15 cellular contexts compared by ENCODE assay signal in genomic region chr1:21864730-21865129, GRCh38. TPM values are rescaled to one million over a fixed set of nuclear protein-coding genes. Genes with fewer than 3 reads are reported as not detected.
DNase-seq lines count a peak whose midpoint lies in the region; ATAC-seq, FAIRE-seq and TF ChIP-seq lines count a peak whose summit lies in the region.
"Had no signal": no experiment of that assay in that cellular context is flagged by ENCODE, and none has a peak within 500 bp of the region (broad histone marks: within the 10 kb centered on the region; RNA-seq: fewer than 3 reads in every experiment).

No MANE protein-coding gene starts in this region.

- H3K27me3 Mint-ChIP-seq in type B pancreatic cell = no peaks in the 10 kb centered on the region
- H3K27me3 Mint-ChIP-seq: CD4-positive, CD25-positive, alpha-beta regulatory T cell had no signal

- FAIRE-seq in HTR-8/SVneo (lab: Jason Lieb, UNC) = no peak

- ATAC-seq in Right ventricle myocardium inferior (no peak), heart right ventricle (no peak), HG03175 (IDR thresholded peaks at IDR 0.05; ENCODE audit: unreplicated experiment) (no peak)

- H3K36me3 Mint-ChIP-seq in type B pancreatic cell = peaks cover 10% of the 10 kb centered on the region
- H3K36me3 Mint-ChIP-seq: CD4-positive, CD25-positive, alpha-beta regulatory T cell had no signal

- H3K36me3 ChIP-seq in heart right ventricle (peaks cover 7 to 100% (median 74%) of the 10 kb centered on the region in 9 donors), esophagus muscularis mucosa (peaks cover 58 to 98% (median 91%) of the 10 kb centered on the region in 4 donors), sigmoid colon (peaks cover 23 to 87% (median 65%) of the 10 kb centered on the region in 4 donors)

- H3K27ac Mint-ChIP-seq in type B pancreatic cell = no peak overlapping the region
- H3K27ac Mint-ChIP-seq: CD4-positive, CD25-positive, alpha-beta regulatory T cell had no signal

- no peak overlapping the region for H3K27ac ChIP-seq in heart right ventricle
- peak overlapping the region; percentile 41 to 87 (median 75) for H3K27ac ChIP-seq in esophagus muscularis mucosa (replicated peaks in 1 of 4)
- peak overlapping the region in 3 of 4 donors; percentile 74 to 88 (median 84) for H3K27ac ChIP-seq in sigmoid colon

- H3K9me3 Mint-ChIP-seq in type B pancreatic cell = no peaks in the 10 kb centered on the region
- H3K9me3 Mint-ChIP-seq: CD4-positive, CD25-positive, alpha-beta regulatory T cell had no signal

- intact Hi-C loops in Right ventricle myocardium inferior (cut with DNase I) (no loop called here), heart right ventricle (cut with DNase I) (loop anchor here in 4 of 10 donors (5.0 to 10.0 kb wide), 3 partner anchors 93 to 100 kb away; no protein-coding TSS in a partner anchor), esophagus muscularis mucosa (cut with DNase I) (no loop called here), sigmoid colon (cut with DNase I) (loop anchor here (5.0 to 10.0 kb wide), 2 partner anchors 80 to 98 kb away; no protein-coding TSS in a partner anchor)

- peaks cover 10% of the 10 kb centered on the region for H3K4me1 Mint-ChIP-seq in type B pancreatic cell (ENCODE audit: unreplicated experiment)
- H3K4me1 Mint-ChIP-seq: CD4-positive, CD25-positive, alpha-beta regulatory T cell had no signal

- 93 to 94% methylated on average over 27 of the region's 27 CpGs for WGBS in heart right ventricle, 2 donors
- WGBS in esophagus muscularis mucosa = 84% methylated on average over 23 of the region's 27 CpGs
- 95 to 96% methylated on average over 27 of the region's 27 CpGs for WGBS in sigmoid colon, 2 donors

- H3K4me3 ChIP-seq in heart right ventricle (no peak overlapping the region), esophagus muscularis mucosa (no peak overlapping the region), sigmoid colon (no peak overlapping the region)
- H3K4me3 ChIP-seq: BLaER1 treated with 17β-estradiol and CSF1 and Interleukin-3, amounts not matched to agents 10 nM and 100 nM; HAP-1 had no signal

- TF ChIP-seq POLR2A in esophagus muscularis mucosa (IDR thresholded peaks at IDR 0.05; ENCODE audit: low read depth) (no peak), sigmoid colon (IDR thresholded peaks at IDR 0.05) (no peak)

- H3K27me3 ChIP-seq in heart right ventricle = no peaks in the 10 kb centered on the region
- no peaks in the 10 kb centered on the region for H3K27me3 ChIP-seq in esophagus muscularis mucosa
- no peaks in the 10 kb centered on the region for H3K27me3 ChIP-seq in sigmoid colon
- H3K27me3 ChIP-seq: BLaER1 treated with 17β-estradiol and CSF1 and Interleukin-3, amounts not matched to agents 10 nM and 100 nM had no signal

- H3K9me3 ChIP-seq in heart right ventricle (no peaks in the 10 kb centered on the region), esophagus muscularis mucosa (no peaks in the 10 kb centered on the region), sigmoid colon (no peaks in the 10 kb centered on the region)
- H3K9me3 ChIP-seq: HAP-1 had no signal

- TF ChIP-seq CTCF in heart right ventricle (IDR thresholded peaks at IDR 0.05) (no peak), esophagus muscularis mucosa (IDR thresholded peaks at IDR 0.05) (no peak), sigmoid colon (IDR thresholded peaks at IDR 0.05) (no peak), type B pancreatic cell (conservative IDR thresholded peaks at IDR 0.05) (no peak)

- peaks cover 0 to 11% (median 3%) of the 10 kb centered on the region in 9 donors for H3K4me1 ChIP-seq in heart right ventricle
- peaks cover 9 to 33% (median 25%) of the 10 kb centered on the region in 4 donors for H3K4me1 ChIP-seq in esophagus muscularis mucosa
- H3K4me1 ChIP-seq in sigmoid colon = peaks cover 0 to 42% (median 8%) of the 10 kb centered on the region in 4 donors
- H3K4me1 ChIP-seq: HAP-1 had no signal

- DNase-seq in Right ventricle myocardium inferior (ENCODE audit: missing footprints) = peak; percentile 32
- no peak for DNase-seq in heart right ventricle
- DNase-seq in esophagus muscularis mucosa (ENCODE audit: extremely low spot score) = no peak
- DNase-seq in sigmoid colon = no peak
- no peak for DNase-seq in type B pancreatic cell (ENCODE audit: extremely low spot score, unreplicated experiment)
- no peak for DNase-seq in HTR-8/SVneo (ENCODE audit: insufficient read length, low spot score)
- DNase-seq: 8988T; AML-193; CD4-positive, CD25-positive, alpha-beta regulatory T cell; DMS53; GF-D8; GOT3 had no signal

- TF ChIP-seq EP300 in esophagus muscularis mucosa (IDR thresholded peaks at IDR 0.05) (no peak), sigmoid colon (IDR thresholded peaks at IDR 0.05) (no peak)

- no peak overlapping the region for H3K4me3 Mint-ChIP-seq in type B pancreatic cell
- H3K4me3 Mint-ChIP-seq: CD4-positive, CD25-positive, alpha-beta regulatory T cell had no signal

RNA-seq across cellular contexts. Expression of gene LDLRAD2, which starts 52.7 kb away (rescaled TPM):
- total RNA-seq in Right ventricle myocardium inferior (not detected), heart right ventricle (under 1 TPM in 2 of 10 donors, not detected in 8; 0.05 to 0.07 TPM), esophagus muscularis mucosa (not detected), sigmoid colon (1 to 10 TPM in 1 of 4 donors, under 1 TPM in 1, not detected in 2; under 0.01 to 1.4 TPM), type B pancreatic cell (ENCODE audit: low replicate concordance) (0.19 TPM in 1 of 2 replicates, not detected in the other)
- polyA plus RNA-seq in heart right ventricle (1 to 10 TPM; 3.4 to 5.8 TPM), sigmoid colon (1 to 10 TPM in 1 of 3 donors, under 1 TPM in 2; under 0.01 to 1.1 (median 0.23) TPM)
- polyA plus RNA-seq: CD4-positive, CD25-positive, alpha-beta regulatory T cell had no signal

Comparison
In these comparisons a context has a peak if more than half of its experiments do, and no peak if none do; other contexts are left out.
1. H3K27ac ChIP-seq: peak in esophagus muscularis mucosa (4 of 4) and sigmoid colon (3 of 4); none in heart right ventricle (0 of 10).